16 cellular contexts compared by ENCODE assay signal in the genomic region with DNA sequence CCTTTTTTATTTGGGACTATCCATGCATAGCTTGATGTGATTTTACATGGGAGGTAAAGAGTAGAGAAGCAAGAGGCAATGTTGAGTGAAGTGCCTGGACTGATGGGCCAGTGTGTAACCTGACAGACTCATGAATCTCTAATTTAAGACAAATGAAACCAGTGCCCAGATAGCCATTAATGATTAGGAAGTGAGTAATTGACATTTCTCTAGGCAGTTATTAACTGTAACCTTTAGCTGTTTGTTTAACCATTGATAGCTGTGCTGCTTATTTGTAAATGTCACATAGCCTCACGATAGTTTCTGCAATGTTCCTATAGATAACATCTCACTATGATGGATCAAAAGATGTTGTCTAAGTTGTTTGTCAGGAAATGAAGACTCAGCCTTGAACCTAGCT.
"Had no signal": no experiment of that assay in that cellular context is flagged by ENCODE, and none has a peak within 500 bp of the region (broad histone marks: within the 10 kb centered on the region; RNA-seq: fewer than 3 reads in every experiment).

No MANE protein-coding gene starts in this region.

- H3K4me3 ChIP-seq: lung, stomach, thoracic aorta had no signal

- ATAC-seq: activated CD4-positive, alpha-beta T cell treated with anti-CD3 and anti-CD28 coated beads for 36 hours; activated T-cell treated with anti-CD3 and anti-CD28 coated beads, Interleukin-2, amount 50 U/mL, for 72 hours; left cardiac atrium had no signal

- DNase-seq: activated CD4-positive, alpha-beta memory T cell treated with anti-CD3 and anti-CD28 coated beads, Interleukin-2, amount 10 ng/mL, durations not matched to agents 7 days and 5 days; activated CD4-positive, alpha-beta T cell treated with anti-CD3 and anti-CD28 coated beads for 36 hours; activated CD8-positive, alpha-beta memory T cell treated with anti-CD3 and anti-CD28 coated beads, Interleukin-2, amount 50 U/mL, for 4 hours; activated naive CD8-positive, alpha-beta T cell treated with anti-CD3 and anti-CD28 coated beads, Interleukin-2, amount 10 ng/mL, durations not matched to agents 7 days and 5 days; activated T-cell treated with anti-CD3 and anti-CD28 coated beads, Interleukin-2, amount 50 U/mL, for 72 hours; anterior cingulate cortex; cerebellar nuclear complex; endodermal cell; erythroblast; hypothalamus; left cardiac atrium; midbrain; stomach had no signal

- H3K27me3 ChIP-seq: stomach had no signal

- H3K27ac Mint-ChIP-seq: activated CD4-positive, alpha-beta memory T cell treated with anti-CD3 and anti-CD28 coated beads, Interleukin-2, amount 10 ng/mL, durations not matched to agents 7 days and 5 days; activated CD4-positive, alpha-beta T cell treated with anti-CD3 and anti-CD28 coated beads for 36 hours; activated naive CD8-positive, alpha-beta T cell treated with anti-CD3 and anti-CD28 coated beads, Interleukin-2, amount 10 ng/mL, durations not matched to agents 7 days and 5 days; activated T-cell treated with anti-CD3 and anti-CD28 coated beads, Interleukin-2, amount 50 U/mL, for 72 hours; endodermal cell had no signal

- H3K27me3 Mint-ChIP-seq: activated CD4-positive, alpha-beta memory T cell treated with anti-CD3 and anti-CD28 coated beads, Interleukin-2, amount 10 ng/mL, durations not matched to agents 7 days and 5 days; activated CD4-positive, alpha-beta T cell treated with anti-CD3 and anti-CD28 coated beads for 36 hours; activated naive CD8-positive, alpha-beta T cell treated with anti-CD3 and anti-CD28 coated beads, Interleukin-2, amount 10 ng/mL, durations not matched to agents 7 days and 5 days had no signal

- H3K9me3 ChIP-seq: stomach, thoracic aorta had no signal

- H3K36me3 Mint-ChIP-seq: activated naive CD8-positive, alpha-beta T cell treated with anti-CD3 and anti-CD28 coated beads, Interleukin-2, amount 10 ng/mL, durations not matched to agents 7 days and 5 days had no signal

- H3K4me1 Mint-ChIP-seq: activated CD4-positive, alpha-beta memory T cell treated with anti-CD3 and anti-CD28 coated beads, Interleukin-2, amount 10 ng/mL, durations not matched to agents 7 days and 5 days; activated CD4-positive, alpha-beta T cell treated with anti-CD3 and anti-CD28 coated beads for 36 hours; activated naive CD8-positive, alpha-beta T cell treated with anti-CD3 and anti-CD28 coated beads, Interleukin-2, amount 10 ng/mL, durations not matched to agents 7 days and 5 days had no signal

- H3K27ac ChIP-seq: stomach, thoracic aorta, VCaP had no signal

- H3K4me1 ChIP-seq: stomach had no signal

- H3K36me3 ChIP-seq: stomach, thoracic aorta had no signal

- H3K4me3 Mint-ChIP-seq: activated CD4-positive, alpha-beta memory T cell treated with anti-CD3 and anti-CD28 coated beads, Interleukin-2, amount 10 ng/mL, durations not matched to agents 7 days and 5 days; activated CD4-positive, alpha-beta T cell treated with anti-CD3 and anti-CD28 coated beads for 36 hours; activated naive CD8-positive, alpha-beta T cell treated with anti-CD3 and anti-CD28 coated beads, Interleukin-2, amount 10 ng/mL, durations not matched to agents 7 days and 5 days; activated T-cell treated with anti-CD3 and anti-CD28 coated beads, Interleukin-2, amount 50 U/mL, for 72 hours; endodermal cell had no signal
